Comparison of ENCODE assay signal across 22 cellular contexts in the genomic region with DNA sequence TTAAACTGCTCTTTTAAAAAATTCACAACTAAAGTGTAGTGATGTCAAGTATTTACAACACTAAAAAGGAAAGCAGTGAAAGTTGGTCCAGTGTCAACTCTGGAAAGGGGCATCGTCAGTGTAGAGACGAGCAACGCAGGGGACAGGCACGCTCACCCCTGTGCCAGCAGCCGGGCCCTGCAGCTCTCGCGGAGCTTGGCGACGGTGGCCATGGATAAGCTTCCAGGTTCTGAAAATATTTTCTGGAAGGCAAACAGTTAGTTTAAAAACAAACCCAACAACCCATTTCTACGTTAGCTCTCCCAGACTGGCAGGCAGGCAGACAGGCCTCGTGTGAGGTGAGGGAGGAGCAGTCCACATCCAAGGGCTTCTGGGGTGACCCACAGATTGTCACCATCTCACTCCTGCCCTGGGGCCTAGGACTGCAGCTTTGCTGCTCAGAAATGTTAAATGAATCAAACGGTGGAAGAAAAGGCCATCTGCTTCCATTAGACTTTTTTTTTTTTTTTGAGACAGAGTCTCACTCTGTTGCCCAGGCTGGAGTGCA. TPM values are rescaled to one million over a fixed set of nuclear protein-coding genes. Genes with fewer than 3 reads are reported as not detected.
DNase-seq lines count a peak whose midpoint lies in the region; ATAC-seq, FAIRE-seq and TF ChIP-seq lines count a peak whose summit lies in the region.
"Had no signal": no experiment of that assay in that cellular context is flagged by ENCODE, and none has a peak within 500 bp of the region (broad histone marks: within the 10 kb centered on the region; RNA-seq: fewer than 3 reads in every experiment).

No MANE protein-coding gene starts in this region.

- H3K9me3 ChIP-seq in HepG2 (ENCODE audit: low read length) (no peaks in the 10 kb centered on the region), right lobe of liver (no peaks in the 10 kb centered on the region), Karpas-422 (ENCODE audit: low read length) (no peaks in the 10 kb centered on the region)
- H3K9me3 ChIP-seq: BLaER1 treated with 17β-estradiol and CSF1 and Interleukin-3, amounts not matched to agents 10 nM and 100 nM had no signal

- H3K4me2 ChIP-seq in HepG2 (ENCODE audit: low read depth, low read length) (no peak overlapping the region), mesendoderm (ENCODE audit: low read length) (no peak overlapping the region), Karpas-422 (ENCODE audit: low read depth, low read length, poor library complexity, severe bottlenecking) (no peak overlapping the region)
- H3K4me2 ChIP-seq: BLaER1 treated with 17β-estradiol and CSF1 and Interleukin-3, amounts not matched to agents 10 nM and 100 nM; GM23338 had no signal

- no peak for TF ChIP-seq RAD21 in HepG2 (CRISPR knock-in tag; IDR thresholded peaks at IDR 0.05)

- H4K5ac ChIP-seq in mesendoderm (ENCODE audit: low read length): no peak overlapping the region

- in situ Hi-C loops in HepG2 (cut with HindIII; ENCODE audit: extremely low pct_ligation_motif_present, low pct_unique_long_range_greater_than_20kb): no loop called here

- H2BK15ac ChIP-seq in mesendoderm (replicated peaks; ENCODE audit: low read depth): no peak overlapping the region

- H3K56ac ChIP-seq in mesendoderm (ENCODE audit: low read length): no peak overlapping the region

- no peak overlapping the region for H2AFZ ChIP-seq in HepG2 (ENCODE audit: low read length)
- no peak overlapping the region for H2AFZ ChIP-seq in Karpas-422 (ENCODE audit: low read length)
- H2AFZ ChIP-seq: GM23338 had no signal

- peaks cover 19 to 52% of the 10 kb centered on the region in 2 experiments for H3K36me3 ChIP-seq in HepG2 (replicated peaks in 1 of 2; ENCODE audit: control insufficient read depth in 1 of 2, insufficient read depth in 2 of 2, low read length in 2 of 2)
- peaks cover 0 to 56% (median 22%) of the 10 kb centered on the region in 4 donors for H3K36me3 ChIP-seq in right lobe of liver
- peaks cover 6% of the 10 kb centered on the region for H3K36me3 ChIP-seq in mesendoderm (ENCODE audit: control insufficient read depth, insufficient read depth, low read length)
- peaks cover 7% of the 10 kb centered on the region for H3K36me3 ChIP-seq in Karpas-422 (ENCODE audit: insufficient read depth, low read length)

- H4K20me1 ChIP-seq in HepG2 (ENCODE audit: insufficient read depth, low read length) (peaks cover 4% of the 10 kb centered on the region; the same call in 1 of the 2 replicates), Karpas-422 (ENCODE audit: insufficient read depth, low read depth, low read length) (no peaks in the 10 kb centered on the region)

- BruUV-seq in HepG2 (replicated peaks; lab: Mats Ljungman, UMichigan): no TSS peak

- no peak overlapping the region for H2AK5ac ChIP-seq in mesendoderm (ENCODE audit: low read length)

- 92% methylated on average over 12 of the region's 12 CpGs for WGBS in HepG2 (ENCODE audit: low lambda C conversion rate)
- 41% methylated on average over 10 of the region's 12 CpGs for WGBS in right lobe of liver (ENCODE audit: insufficient coverage, low coverage, low lambda C conversion rate, missing lambda C conversion rate)
- WGBS in mesendoderm (ENCODE audit: extremely low coverage, insufficient coverage, low lambda C conversion rate): no CpG with 5 or more reads among the region's 12 CpGs

- no peaks in the 10 kb centered on the region for H3K79me1 ChIP-seq in mesendoderm (ENCODE audit: low read length)

- TF ChIP-seq POLR2A in HepG2 (IDR thresholded peaks at IDR 0.05; ENCODE audit: insufficient read depth in 1 of 2, low read depth in 2 of 2, low read length in 2 of 2): 0 out of 4 replicates have a peak, but pooled peaks of 1 of the 2 experiments have one; percentile 33
- no peak for TF ChIP-seq POLR2A in right lobe of liver (IDR thresholded peaks at IDR 0.05)

- no peak overlapping the region for H3K4ac ChIP-seq in mesendoderm (ENCODE audit: low read depth, low read length)

- no peak overlapping the region for H3K27ac ChIP-seq in HepG2 (ENCODE audit: extremely low read length, insufficient read depth, low read length)
- H3K27ac ChIP-seq in right lobe of liver: no peak overlapping the region
- H3K27ac ChIP-seq in mesendoderm (ENCODE audit: low read depth, low read length): no peak overlapping the region
- H3K27ac ChIP-seq in Karpas-422 (ENCODE audit: low read length): no peak overlapping the region
- H3K27ac ChIP-seq: BLaER1 treated with 17β-estradiol and CSF1 and Interleukin-3, amounts not matched to agents 10 nM and 100 nM had no signal

- H3K9ac ChIP-seq in HepG2 (ENCODE audit: insufficient read depth, low read depth, low read length) (no peak overlapping the region), mesendoderm (ENCODE audit: low read length) (no peak overlapping the region), Karpas-422 (ENCODE audit: low read length) (no peak overlapping the region)
- H3K9ac ChIP-seq: BLaER1 treated with 17β-estradiol and CSF1 and Interleukin-3, amounts not matched to agents 10 nM and 100 nM had no signal

- TF ChIP-seq EP300 in HepG2 (IDR thresholded peaks at IDR 0.05; ENCODE audit: low read depth in 2 of 2, low read length in 2 of 2) (no peak), HepG2 (CRISPR knock-in tag; IDR thresholded peaks at IDR 0.05; ENCODE audit: borderline replicate concordance) (no peak)

- no peak overlapping the region for H3K18ac ChIP-seq in mesendoderm (ENCODE audit: low read length)

- intact Hi-C loops in HepG2 (cut with micrococcal nuclease; ENCODE audit: unreplicated experiment) (no loop called here), right lobe of liver (cut with DNase I) (no loop called here)

- ATAC-seq in HepG2 (no peak), right lobe of liver (no peak)
- ATAC-seq: GM23338 had no signal

- no peak overlapping the region for H2BK5ac ChIP-seq in mesendoderm (ENCODE audit: low read length)

- no peak overlapping the region for H4K8ac ChIP-seq in mesendoderm (ENCODE audit: low read depth, low read length)

- CTCF ChIA-PET in HepG2 (lab: Yijun Ruan, JAX; ENCODE audit: low intra/inter-chr PET ratio, low total read pairs): no interaction called here

- H3K27me3 ChIP-seq in HepG2 (ENCODE audit: control insufficient read depth in 1 of 2, insufficient read depth in 2 of 2, low read length in 2 of 2) (no peaks in the 10 kb centered on the region), right lobe of liver (no peaks in the 10 kb centered on the region), mesendoderm (ENCODE audit: insufficient read depth, low read length, poor library complexity) (no peaks in the 10 kb centered on the region), Karpas-422 (ENCODE audit: low read length) (no peaks in the 10 kb centered on the region)
- H3K27me3 ChIP-seq: BLaER1 treated with 17β-estradiol and CSF1 and Interleukin-3, amounts not matched to agents 10 nM and 100 nM had no signal

- H2BK120ac ChIP-seq in mesendoderm (ENCODE audit: low read depth, low read length): no peak overlapping the region

- DNase-seq in HepG2 (ENCODE audit: low spot score) (no peak), right lobe of liver (no peak), cerebellum (ENCODE audit: low spot score) (peak; percentile 15), midbrain (lab: John Stamatoyannopoulos, UW) (peak; percentile 41), mesenteric fat pad (ENCODE audit: low spot score) (no peak), DMS 273 treated with DMSO at 0.1 percent for 48 hours (lab: John Stamatoyannopoulos, UW) (no peak), mesendoderm (no peak), Karpas-422 (no peak)
- DNase-seq: 8988T; Calu3; CD8-positive, alpha-beta T cell; DMS53; DND-41; EL; H7; HFFc6 had no signal

- POLR2A ChIA-PET in HepG2 (lab: Yijun Ruan, JAX): no interaction called here

- no peak for FAIRE-seq in HepG2 (lab: Jason Lieb, UNC)
- FAIRE-seq: G401.6, GM12892, GM18507 had no signal

- H3K79me2 ChIP-seq in HepG2 (ENCODE audit: insufficient read depth, low read length): no peaks in the 10 kb centered on the region
- H3K79me2 ChIP-seq in mesendoderm (ENCODE audit: control insufficient read depth, insufficient read depth, low read length): no peaks in the 10 kb centered on the region
- H3K79me2 ChIP-seq in Karpas-422 (ENCODE audit: low read length): no peaks in the 10 kb centered on the region

- H3K4me3 ChIP-seq in HepG2 (replicated peaks in 1 of 3; ENCODE audit: insufficient read depth in 1 of 3, low read depth in 2 of 3, low read length in 3 of 3): no peak overlapping the region
- H3K4me3 ChIP-seq in right lobe of liver: no peak overlapping the region
- no peak overlapping the region for H3K4me3 ChIP-seq in mesendoderm (ENCODE audit: low read length)
- H3K4me3 ChIP-seq in Karpas-422 (ENCODE audit: low read length): no peak overlapping the region
- H3K4me3 ChIP-seq: BLaER1 treated with 17β-estradiol and CSF1 and Interleukin-3, amounts not matched to agents 10 nM and 100 nM; GM23338 had no signal

- no peak for TF ChIP-seq CTCF in HepG2 (CRISPR knock-in tag; IDR thresholded peaks at IDR 0.05)
- TF ChIP-seq CTCF in right lobe of liver (IDR thresholded peaks at IDR 0.05): no peak

- H3K9me2 ChIP-seq in Karpas-422 (replicated peaks; ENCODE audit: insufficient read depth, low read length): no peaks in the 10 kb centered on the region

- H3K23ac ChIP-seq in mesendoderm (ENCODE audit: low read length): no peak overlapping the region

- no peaks in the 10 kb centered on the region for H3K4me1 ChIP-seq in HepG2 (ENCODE audit: insufficient read depth, low read length)
- peaks cover 0 to 23% (median 3%) of the 10 kb centered on the region in 4 donors for H3K4me1 ChIP-seq in right lobe of liver
- no peaks in the 10 kb centered on the region for H3K4me1 ChIP-seq in mesendoderm (ENCODE audit: control insufficient read depth, low read depth, low read length)
- H3K4me1 ChIP-seq in Karpas-422 (ENCODE audit: low read length): no peaks in the 10 kb centered on the region
- H3K4me1 ChIP-seq: BLaER1 treated with 17β-estradiol and CSF1 and Interleukin-3, amounts not matched to agents 10 nM and 100 nM had no signal

RNA-seq across cellular contexts. Expression of gene LAMP1, which starts 27.4 kb away (rescaled TPM):
- 33.2 and 112 TPM in 2 replicates for total RNA-seq in HepG2 (2016; rRNA removed; fragmentation: Illumina TruSeq; extraction: Trizol)
- total RNA-seq in HepG2 (2016; cell fraction: cytosol; rRNA removed; fragmentation: Illumina TruSeq; extraction: Trizol; ENCODE audit: low read depth): 10.9 and 12.4 TPM in 2 replicates
- total RNA-seq in HepG2 (2016; cell fraction: insoluble cytoplasmic fraction; rRNA removed; fragmentation: Illumina TruSeq; extraction: Trizol): 28.0 and 117 TPM in 2 replicates
- 16.4 and 16.7 TPM in 2 replicates for total RNA-seq in HepG2 (2016; cell fraction: membrane; rRNA removed; fragmentation: Illumina TruSeq; extraction: Trizol)
- 71.7 and 83.9 TPM in 2 replicates for total RNA-seq in HepG2 (2016; cell fraction: nucleus; rRNA removed; fragmentation: Illumina TruSeq; extraction: Trizol)
- 103 TPM in 2 replicates for polyA plus RNA-seq in HepG2 (2011; rRNA removed)
- polyA plus RNA-seq in HepG2 (2011; cell fraction: cytosol; rRNA removed): 54.8 and 61.5 TPM in 2 replicates
- polyA plus RNA-seq in HepG2 (2011; cell fraction: nucleus; rRNA removed): 64.5 and 68.1 TPM in 2 replicates
- 94.8 and 95.4 TPM in 2 replicates for polyA plus RNA-seq in HepG2 (2012)
- polyA plus RNA-seq in HepG2 (2016; cell fraction: cytosol; fragmentation: Illumina TruSeq; extraction: Trizol; ENCODE audit: low read depth): 8.2 and 8.9 TPM in 2 replicates
- polyA plus RNA-seq in HepG2 (2016; cell fraction: insoluble cytoplasmic fraction; fragmentation: Illumina TruSeq; extraction: Trizol; ENCODE audit: low read depth): 42.2 and 53.5 TPM in 2 replicates
- polyA plus RNA-seq in HepG2 (2016; cell fraction: membrane; fragmentation: Illumina TruSeq; extraction: Trizol; ENCODE audit: low read depth): 14.6 and 17.0 TPM in 2 replicates
- polyA plus RNA-seq in HepG2 (2016; cell fraction: nucleus; fragmentation: Illumina TruSeq; extraction: Trizol; ENCODE audit: insufficient read depth, low read depth): 165 and 182 TPM in 2 replicates
- polyA minus RNA-seq in HepG2 (2011; rRNA and poly(A)+ RNA removed; ENCODE audit: low replicate concordance): 78.2 and 92.0 TPM in 2 replicates
- 54.9 and 61.7 TPM in 2 replicates for polyA minus RNA-seq in HepG2 (2011; cell fraction: cytosol; rRNA and poly(A)+ RNA removed)
- 25.2 and 25.9 TPM in 2 replicates for polyA minus RNA-seq in HepG2 (2011; cell fraction: nucleus; rRNA and poly(A)+ RNA removed)
- 100 to 1,000 TPM; 154 to 233 (median 197) TPM for total RNA-seq in right lobe of liver
- 48.3 TPM for total RNA-seq in cerebellum
- total RNA-seq in mesenteric fat pad: 240 TPM
- 85.0 TPM for polyA plus RNA-seq in mesendoderm (2013, experiment 1 of 2)
- polyA plus RNA-seq in mesendoderm (2013, experiment 2 of 2): 87.4 TPM
- 28.4 and 29.7 TPM in 2 replicates for total RNA-seq in Karpas-422 (2014; rRNA removed; shearing (Covaris generic); ENCODE audit: low replicate concordance)

RNA-seq across cellular contexts. Expression of gene GRTP1, which starts 39.5 kb away (rescaled TPM):
- total RNA-seq in HepG2 (2016; rRNA removed; fragmentation: Illumina TruSeq; extraction: Trizol) (30.3 and 30.8 TPM in 2 replicates), right lobe of liver (10 to 100 TPM; 18.5 to 41.3 (median 30.8) TPM), cerebellum (2.0 TPM), mesenteric fat pad (3.1 TPM)
- total RNA-seq in HepG2 (2016; cell fraction: cytosol; rRNA removed; fragmentation: Illumina TruSeq; extraction: Trizol; ENCODE audit: low read depth): 17.7 and 18.0 TPM in 2 replicates
- 26.5 and 33.7 TPM in 2 replicates for total RNA-seq in HepG2 (2016; cell fraction: insoluble cytoplasmic fraction; rRNA removed; fragmentation: Illumina TruSeq; extraction: Trizol)
- total RNA-seq in HepG2 (2016; cell fraction: membrane; rRNA removed; fragmentation: Illumina TruSeq; extraction: Trizol): 27.8 and 29.0 TPM in 2 replicates
- 23.1 and 27.9 TPM in 2 replicates for total RNA-seq in HepG2 (2016; cell fraction: nucleus; rRNA removed; fragmentation: Illumina TruSeq; extraction: Trizol)
- polyA plus RNA-seq in HepG2 (2011; rRNA removed): 40.5 and 40.6 TPM in 2 replicates
- polyA plus RNA-seq in HepG2 (2011; cell fraction: cytosol; rRNA removed): 37.5 and 37.6 TPM in 2 replicates
- polyA plus RNA-seq in HepG2 (2011; cell fraction: nucleus; rRNA removed): 59.1 and 60.0 TPM in 2 replicates
- polyA plus RNA-seq in HepG2 (2012): 34.3 and 37.7 TPM in 2 replicates
- polyA plus RNA-seq in HepG2 (2016; cell fraction: cytosol; fragmentation: Illumina TruSeq; extraction: Trizol; ENCODE audit: low read depth): 20.4 and 24.5 TPM in 2 replicates
- 35.9 and 37.1 TPM in 2 replicates for polyA plus RNA-seq in HepG2 (2016; cell fraction: insoluble cytoplasmic fraction; fragmentation: Illumina TruSeq; extraction: Trizol; ENCODE audit: low read depth)
- polyA plus RNA-seq in HepG2 (2016; cell fraction: membrane; fragmentation: Illumina TruSeq; extraction: Trizol; ENCODE audit: low read depth): 24.9 and 27.8 TPM in 2 replicates
- 54.4 and 56.0 TPM in 2 replicates for polyA plus RNA-seq in HepG2 (2016; cell fraction: nucleus; fragmentation: Illumina TruSeq; extraction: Trizol; ENCODE audit: insufficient read depth, low read depth)
- 6.8 and 20.0 TPM in 2 replicates for polyA minus RNA-seq in HepG2 (2011; rRNA and poly(A)+ RNA removed; ENCODE audit: low replicate concordance)
- polyA minus RNA-seq in HepG2 (2011; cell fraction: cytosol; rRNA and poly(A)+ RNA removed): 21.8 and 23.7 TPM in 2 replicates
- 23.2 and 26.8 TPM in 2 replicates for polyA minus RNA-seq in HepG2 (2011; cell fraction: nucleus; rRNA and poly(A)+ RNA removed)
- 13.4 TPM for polyA plus RNA-seq in mesendoderm (2013, experiment 1 of 2)
- 13.8 TPM for polyA plus RNA-seq in mesendoderm (2013, experiment 2 of 2)
- not detected in 2 replicates for total RNA-seq in Karpas-422 (2014; rRNA removed; shearing (Covaris generic); ENCODE audit: low replicate concordance)
- total RNA-seq: B cell; CD8-positive, alpha-beta T cell had no signal

Comparison
In these comparisons a context has a peak if more than half of its experiments do, and no peak if none do; other contexts are left out.
1. DNase-seq: peak in cerebellum (single experiment) and midbrain (single experiment); none in HepG2 (single experiment), right lobe of liver (0 of 3), mesenteric fat pad (single experiment), DMS 273 treated with DMSO at 0.1 percent for 48 hours (single experiment), mesendoderm (single experiment) and Karpas-422 (single experiment).